Comparison of ENCODE assay signal across 8 cellular contexts in the genomic region with DNA sequence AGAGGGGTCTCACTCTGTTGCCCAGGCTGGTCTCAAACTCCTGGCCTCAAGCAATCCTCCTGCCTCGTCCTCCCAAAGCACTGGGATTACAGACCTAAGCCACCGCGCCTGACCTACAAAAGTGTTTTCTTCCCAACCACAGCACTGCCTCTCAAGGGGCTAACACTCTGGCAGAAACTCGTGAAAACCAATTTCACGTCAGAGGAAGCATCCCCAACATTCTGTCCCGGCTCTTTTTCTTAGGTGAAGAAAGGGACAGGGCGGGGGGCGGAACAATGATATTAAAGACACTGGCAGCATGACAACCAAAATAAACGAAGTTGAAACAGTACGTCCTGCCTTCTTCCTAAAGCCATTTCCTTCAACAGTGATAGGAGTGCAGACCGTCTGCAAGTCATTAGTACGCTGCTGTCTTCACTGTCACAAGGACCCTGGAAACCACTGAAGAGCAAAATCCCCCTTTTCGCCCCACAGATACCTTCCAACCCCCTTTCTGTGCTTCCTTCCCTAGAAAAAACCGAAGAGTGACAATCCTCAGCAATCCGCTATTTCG. TPM values are rescaled to one million over a fixed set of nuclear protein-coding genes. Genes with fewer than 3 reads are reported as not detected.
DNase-seq lines count a peak whose midpoint lies in the region; ATAC-seq and TF ChIP-seq lines count a peak whose summit lies in the region.
"Not testable (repeated sequence)": the region's sequence is repeated elsewhere in the genome, so short reads cannot be mapped to it uniquely, and the experiment has no call there.

No MANE protein-coding gene starts in this region.

- peaks cover 21% of the 10 kb centered on the region for H3K4me1 Mint-ChIP-seq in activated naive CD8-positive, alpha-beta T cell treated with anti-CD3 and anti-CD28 coated beads, Interleukin-2, amount 10 ng/mL, durations not matched to agents 7 days and 5 days
- H3K4me1 Mint-ChIP-seq in naive thymus-derived CD4-positive, alpha-beta T cell = peaks cover 16 to 35% (median 28%) of the 10 kb centered on the region in 7 donors

- peaks cover 10 to 14% of the 10 kb centered on the region in 2 donors for H3K4me1 ChIP-seq in naive thymus-derived CD4-positive, alpha-beta T cell (ENCODE audit: control insufficient read depth in 2 of 2, insufficient read depth in 2 of 2, low read length in 2 of 2)

- H3K36me3 ChIP-seq in naive thymus-derived CD4-positive, alpha-beta T cell (ENCODE audit: control insufficient read depth in 2 of 3, insufficient read depth in 3 of 3, low read length in 3 of 3) = peaks cover 9 to 20% (median 9%) of the 10 kb centered on the region in 3 experiments

- H3K4me3 ChIP-seq in AG10803 (ENCODE audit: low read length) (peak overlapping the region; percentile 53), HFF-Myc (replicated peaks; ENCODE audit: low read depth, low read length) (0 out of 2 replicates have a peak overlapping the region, but pooled peaks have one; percentile 22), WI38 (ENCODE audit: low read depth, low read length) (peak overlapping the region; percentile 51), choroid plexus epithelial cell (ENCODE audit: low read depth, low read length) (peak overlapping the region; percentile 37), foreskin fibroblast (ENCODE audit: low read depth in 1 of 2, low read length in 2 of 2) (peak overlapping the region; percentile 35 to 55)
- not testable (repeated sequence) for H3K4me3 ChIP-seq in naive thymus-derived CD4-positive, alpha-beta T cell (ENCODE audit: low read length)

- ATAC-seq in activated naive CD8-positive, alpha-beta T cell treated with anti-CD3 and anti-CD28 coated beads, Interleukin-2, amount 10 ng/mL, durations not matched to agents 7 days and 5 days (ENCODE audit: low read depth); naive thymus-derived CD4-positive, alpha-beta T cell: not testable (repeated sequence)
- ATAC-seq in stimulated activated naive CD8-positive, alpha-beta T cell treated with anti-CD3 and anti-CD28 coated beads, Interleukin-15, Interleukin-2, amounts not matched to agents 100 U/mL and 50 U/mL, for 24 hours = peak; percentile 16

- CTCF ChIA-PET in naive thymus-derived CD4-positive, alpha-beta T cell (lab: Charles Lee) = not testable (repeated sequence)

- not testable (repeated sequence) for H3K27me3 ChIP-seq in naive thymus-derived CD4-positive, alpha-beta T cell (ENCODE audit: control insufficient read depth in 2 of 2, insufficient read depth in 2 of 2, low read length in 2 of 2)

- not testable (repeated sequence) for H3K9me3 ChIP-seq in naive thymus-derived CD4-positive, alpha-beta T cell (ENCODE audit: control insufficient read depth in 2 of 3, low read length in 3 of 3)

- TF ChIP-seq CTCF in AG10803 (conservative IDR thresholded peaks at IDR 0.05; ENCODE audit: low read length); HFF-Myc (IDR thresholded peaks at IDR 0.05; ENCODE audit: low read depth, low read length, missing control alignments); WI38 (IDR thresholded peaks at IDR 0.05; ENCODE audit: low read depth, low read length); choroid plexus epithelial cell (conservative IDR thresholded peaks at IDR 0.05; ENCODE audit: low read depth, low read length); foreskin fibroblast (IDR thresholded peaks at IDR 0.05; ENCODE audit: low read depth, low read length): not testable (repeated sequence)

- POLR2A ChIA-PET in activated naive CD8-positive, alpha-beta T cell treated with anti-CD3 and anti-CD28 coated beads, Interleukin-2, amount 10 ng/mL, durations not matched to agents 7 days and 5 days (lab: Charles Lee) = interaction anchor here (1.0 kb wide), 1 partner anchor 37 kb away, joined by 6 read pairs; a partner anchor contains a TSS
- POLR2A ChIA-PET in naive thymus-derived CD4-positive, alpha-beta T cell (lab: Charles Lee) = interaction anchor here (1.7 kb wide), 1 partner anchor 16 kb away, joined by 7 read pairs; no protein-coding TSS in a partner anchor

- not testable (repeated sequence) for H3K27ac Mint-ChIP-seq in activated naive CD8-positive, alpha-beta T cell treated with anti-CD3 and anti-CD28 coated beads, Interleukin-2, amount 10 ng/mL, durations not matched to agents 7 days and 5 days
- H3K27ac Mint-ChIP-seq in naive thymus-derived CD4-positive, alpha-beta T cell = peak overlapping the region in 4 of 9 donors; percentile 91 to 97 (median 95)

- not testable (repeated sequence) for DNase-seq in AG10803 (ENCODE audit: low read depth); HFF-Myc (ENCODE audit: extremely low read depth, low read depth); activated naive CD8-positive, alpha-beta T cell treated with anti-CD3 and anti-CD28 coated beads, Interleukin-2, amount 10 ng/mL, durations not matched to agents 7 days and 5 days; choroid plexus epithelial cell (ENCODE audit: low read depth); foreskin fibroblast; naive thymus-derived CD4-positive, alpha-beta T cell; stimulated activated naive CD8-positive, alpha-beta T cell treated with anti-CD3 and anti-CD28 coated beads, Interleukin-15, Interleukin-2, amounts not matched to agents 100 U/mL and 50 U/mL, for 24 hours

- not testable (repeated sequence) for H3K27ac ChIP-seq in naive thymus-derived CD4-positive, alpha-beta T cell (ENCODE audit: low read depth, low read length)

- H3K4me3 Mint-ChIP-seq in activated naive CD8-positive, alpha-beta T cell treated with anti-CD3 and anti-CD28 coated beads, Interleukin-2, amount 10 ng/mL, durations not matched to agents 7 days and 5 days = peak overlapping the region; percentile 19
- H3K4me3 Mint-ChIP-seq in naive thymus-derived CD4-positive, alpha-beta T cell = peak overlapping the region in 9 of 10 donors; percentile 35 to 100 (median 55)

- intact Hi-C loops in naive thymus-derived CD4-positive, alpha-beta T cell (cut with micrococcal nuclease) = loop anchor here in 1 of 2 donors (10.0 kb wide), 1 partner anchor 48 kb away; no protein-coding TSS in a partner anchor

- H3K9me3 Mint-ChIP-seq in activated naive CD8-positive, alpha-beta T cell treated with anti-CD3 and anti-CD28 coated beads, Interleukin-2, amount 10 ng/mL, durations not matched to agents 7 days and 5 days; naive thymus-derived CD4-positive, alpha-beta T cell: not testable (repeated sequence)

- H3K27me3 Mint-ChIP-seq in activated naive CD8-positive, alpha-beta T cell treated with anti-CD3 and anti-CD28 coated beads, Interleukin-2, amount 10 ng/mL, durations not matched to agents 7 days and 5 days; naive thymus-derived CD4-positive, alpha-beta T cell: not testable (repeated sequence)

- H3K36me3 Mint-ChIP-seq in activated naive CD8-positive, alpha-beta T cell treated with anti-CD3 and anti-CD28 coated beads, Interleukin-2, amount 10 ng/mL, durations not matched to agents 7 days and 5 days = peaks cover 16% of the 10 kb centered on the region
- H3K36me3 Mint-ChIP-seq in naive thymus-derived CD4-positive, alpha-beta T cell = peaks cover 6 to 23% (median 18%) of the 10 kb centered on the region in 5 donors

RNA-seq across cellular contexts. Expression of a gene that starts 1.0 kb away (rescaled TPM):
- 10 to 100 TPM; 14.7 to 15.0 TPM for total RNA-seq in activated naive CD8-positive, alpha-beta T cell treated with anti-CD3 and anti-CD28 coated beads, Interleukin-2, amount 10 ng/mL, durations not matched to agents 7 days and 5 days
- total RNA-seq in naive thymus-derived CD4-positive, alpha-beta T cell = 10 to 100 TPM; 11.4 to 17.3 (median 15.6) TPM
- polyA plus RNA-seq in naive thymus-derived CD4-positive, alpha-beta T cell = 1 to 10 TPM; 3.7 to 4.5 TPM

RNA-seq across cellular contexts. Expression of a gene that starts 1.1 kb away (rescaled TPM):
- 10 to 100 TPM; 34.6 to 35.1 TPM for total RNA-seq in activated naive CD8-positive, alpha-beta T cell treated with anti-CD3 and anti-CD28 coated beads, Interleukin-2, amount 10 ng/mL, durations not matched to agents 7 days and 5 days
- total RNA-seq in naive thymus-derived CD4-positive, alpha-beta T cell = 10 to 100 TPM; 22.0 to 44.4 (median 32.5) TPM
- 10 to 100 TPM; 45.7 to 48.9 TPM for polyA plus RNA-seq in naive thymus-derived CD4-positive, alpha-beta T cell

RNA-seq across cellular contexts. Expression of a gene that starts 22.6 kb away (rescaled TPM):
- total RNA-seq in activated naive CD8-positive, alpha-beta T cell treated with anti-CD3 and anti-CD28 coated beads, Interleukin-2, amount 10 ng/mL, durations not matched to agents 7 days and 5 days = 1 to 10 TPM; 2.9 to 3.5 TPM
- 1 to 10 TPM; 2.9 to 6.7 (median 3.4) TPM for total RNA-seq in naive thymus-derived CD4-positive, alpha-beta T cell
- 1 to 10 TPM; 5.7 to 7.6 TPM for polyA plus RNA-seq in naive thymus-derived CD4-positive, alpha-beta T cell

RNA-seq across cellular contexts. Expression of a gene that starts 36.0 kb away (rescaled TPM):
- 10 to 100 TPM; 31.8 to 33.3 TPM for total RNA-seq in activated naive CD8-positive, alpha-beta T cell treated with anti-CD3 and anti-CD28 coated beads, Interleukin-2, amount 10 ng/mL, durations not matched to agents 7 days and 5 days
- total RNA-seq in naive thymus-derived CD4-positive, alpha-beta T cell = 10 to 100 TPM; 21.4 to 28.3 (median 23.0) TPM
- 10 to 100 TPM in 1 of 2 donors, 1 to 10 TPM in 1; 6.7 to 15.2 TPM for polyA plus RNA-seq in naive thymus-derived CD4-positive, alpha-beta T cell
